ENCODE assay signal across 9 cellular contexts in genomic region chr19:51169283-51169918, GRCh38. TPM values are rescaled to one million over a fixed set of nuclear protein-coding genes. Genes with fewer than 3 reads are reported as not detected.
DNase-seq lines count a peak whose midpoint lies in the region; ATAC-seq, FAIRE-seq and TF ChIP-seq lines count a peak whose summit lies in the region.
"Not testable (repeated sequence)": the region's sequence is repeated elsewhere in the genome, so short reads cannot be mapped to it uniquely, and the experiment has no call there.
"Had no signal": no experiment of that assay in that cellular context is flagged by ENCODE, and none has a peak within 500 bp of the region (broad histone marks: within the 10 kb centered on the region; RNA-seq: fewer than 3 reads in every experiment).

No MANE protein-coding gene starts in this region.

- not testable (repeated sequence) for H3K36me3 ChIP-seq in GM06990 (ENCODE audit: control insufficient read depth, insufficient read depth, low read length); SJSA1; left lung; small intestine (ENCODE audit: control insufficient read depth in 2 of 2, insufficient read depth in 2 of 2, low read length in 2 of 2); upper lobe of left lung

- WGBS in small intestine, 3 donors = 10 to 24% (median 15%) methylated on average over 11 of the region's 11 CpGs
- WGBS in upper lobe of left lung, 2 donors = 8 to 20% methylated on average over 8 to 11 of the region's 11 CpGs

- not testable (repeated sequence) for FAIRE-seq in small intestine (lab: Jason Lieb, UNC)

- not testable (repeated sequence) for H3K27ac ChIP-seq in SJSA1; left lung; small intestine (ENCODE audit: low read depth in 1 of 2, low read length in 1 of 2); upper lobe of left lung

- H3K9me3 Mint-ChIP-seq in activated T-cell treated with anti-CD3 and anti-CD28 coated beads, Interleukin-2, amount 50 U/mL, for 24 hours = not testable (repeated sequence)

- H3K4me3 Mint-ChIP-seq in activated T-cell treated with anti-CD3 and anti-CD28 coated beads, Interleukin-2, amount 50 U/mL, for 24 hours = not testable (repeated sequence)

- TF ChIP-seq EP300 in upper lobe of left lung (IDR thresholded peaks at IDR 0.05) = not testable (repeated sequence)

- intact Hi-C loops in left lung (cut with DNase I) = not testable (repeated sequence)

- H3K36me3 Mint-ChIP-seq in activated T-cell treated with anti-CD3 and anti-CD28 coated beads, Interleukin-2, amount 50 U/mL, for 24 hours (ENCODE audit: low read depth) = not testable (repeated sequence)

- not testable (repeated sequence) for TF ChIP-seq POLR2A in upper lobe of left lung (IDR thresholded peaks at IDR 0.05)

- H3K27me3 Mint-ChIP-seq in activated T-cell treated with anti-CD3 and anti-CD28 coated beads, Interleukin-2, amount 50 U/mL, for 24 hours = not testable (repeated sequence)

- not testable (repeated sequence) for DNase-seq in GM06990 (ENCODE audit: extremely low read depth, insufficient read length)
- DNase-seq in NCI-H1436 (lab: John Stamatoyannopoulos, UW) (peak; percentile 32), SJSA1 (ENCODE audit: low read depth in 1 of 2, low spot score in 2 of 2) (peak; percentile 38 to 69), left lung (peak in 1 of 2 donors; percentile 71), small intestine (peak; percentile 50), upper lobe of left lung (peak in 1 of 2 donors; percentile 82)
- DNase-seq in activated T-cell treated with anti-CD3 and anti-CD28 coated beads, Interleukin-2, amount 50 U/mL, for 24 hours = peak; percentile 78
- DNase-seq in effector CD8-positive, alpha-beta T cell (lab: John Stamatoyannopoulos, UW) = peak; percentile 40

- not testable (repeated sequence) for H3K27ac Mint-ChIP-seq in activated T-cell treated with anti-CD3 and anti-CD28 coated beads, Interleukin-2, amount 50 U/mL, for 24 hours

- ATAC-seq in left lung = peak; percentile 46
- not testable (repeated sequence) for ATAC-seq in upper lobe of left lung (ENCODE audit: low FRiP score in 2 of 2)

- TF ChIP-seq CTCF in GM06990 (IDR thresholded peaks at IDR 0.05; ENCODE audit: insufficient read depth, low read length, poor library complexity, severe bottlenecking) = peak; percentile 79
- TF ChIP-seq CTCF in left lung (IDR thresholded peaks at IDR 0.05) = peak; percentile 78 to 91
- peak; percentile 72 to 90 (median 80) for TF ChIP-seq CTCF in upper lobe of left lung (IDR thresholded peaks at IDR 0.05)

- not testable (repeated sequence) for H3K4me3 ChIP-seq in GM06990 (replicated peaks; ENCODE audit: low read depth, low read length); SJSA1; left lung; small intestine (ENCODE audit: low read depth in 1 of 2, low read length in 2 of 2); upper lobe of left lung

- H3K27me3 ChIP-seq in GM06990 (replicated peaks; ENCODE audit: control insufficient read depth, insufficient read depth, low read length); small intestine (ENCODE audit: control insufficient read depth in 2 of 2, insufficient read depth in 2 of 2, low read length in 2 of 2); upper lobe of left lung: not testable (repeated sequence)
- peaks cover 22% of the 10 kb centered on the region for H3K27me3 ChIP-seq in SJSA1 (replicated peaks)
- H3K27me3 ChIP-seq in left lung = peaks cover 0 to 37% of the 10 kb centered on the region in 2 donors

- not testable (repeated sequence) for H3K4me1 ChIP-seq in SJSA1 (replicated peaks); small intestine (ENCODE audit: control insufficient read depth in 2 of 2, insufficient read depth in 1 of 2, low read depth in 1 of 2, low read length in 1 of 2); upper lobe of left lung
- H3K4me1 ChIP-seq in left lung = peaks cover 0 to 13% of the 10 kb centered on the region in 2 donors

- peaks cover 26% of the 10 kb centered on the region for H3K4me1 Mint-ChIP-seq in activated T-cell treated with anti-CD3 and anti-CD28 coated beads, Interleukin-2, amount 50 U/mL, for 24 hours (ENCODE audit: low read depth)

- H3K9me3 ChIP-seq in SJSA1 (replicated peaks); left lung; small intestine (ENCODE audit: control insufficient read depth, low read depth); upper lobe of left lung: not testable (repeated sequence)

RNA-seq across cellular contexts. Expression of gene SIGLEC7, which starts 27.3 kb away (rescaled TPM):
- total RNA-seq in SJSA1 (2014; rRNA removed; shearing (Covaris generic)) = not detected in 2 replicates
- 10 to 100 TPM in 1 of 2 donors, 1 to 10 TPM in 1; 7.3 to 10.4 TPM for total RNA-seq in left lung
- polyA plus RNA-seq in small intestine = 1 to 10 TPM in 2 of 3 donors, under 1 TPM in 1; 0.45 to 1.9 (median 1.1) TPM
- total RNA-seq in upper lobe of left lung = 10 to 100 TPM in 1 of 6 donors, 1 to 10 TPM in 5; 3.4 to 10.9 (median 8.1) TPM
- total RNA-seq: activated CD8-positive, alpha-beta memory T cell treated with anti-CD3 and anti-CD28 coated beads for 36 hours had no signal

RNA-seq across cellular contexts. Expression of gene SIGLEC9, which starts 44.7 kb away (rescaled TPM):
- total RNA-seq in SJSA1 (2014; rRNA removed; shearing (Covaris generic)) = not detected in 2 replicates
- total RNA-seq in left lung (10 to 100 TPM in 1 of 2 donors, 1 to 10 TPM in 1; 8.0 to 46.5 TPM), upper lobe of left lung (10 to 100 TPM in 5 of 6 donors, 1 to 10 TPM in 1; 6.8 to 47.1 (median 24.6) TPM)
- 1 to 10 TPM in 2 of 3 donors, under 1 TPM in 1; 0.81 to 3.4 (median 1.1) TPM for polyA plus RNA-seq in small intestine

RNA-seq across cellular contexts. Expression of gene CD33, which starts 55.5 kb away (rescaled TPM):
- not detected in 2 replicates for total RNA-seq in SJSA1 (2014; rRNA removed; shearing (Covaris generic))
- total RNA-seq in left lung (10 to 100 TPM; 15.7 to 26.4 TPM), upper lobe of left lung (10 to 100 TPM in 5 of 6 donors, 1 to 10 TPM in 1; 8.4 to 32.2 (median 21.6) TPM)
- 1 to 10 TPM in 2 of 3 donors, under 1 TPM in 1; 0.67 to 5.1 (median 3.8) TPM for polyA plus RNA-seq in small intestine
